8 cellular contexts compared by ENCODE assay signal in the genomic region with DNA sequence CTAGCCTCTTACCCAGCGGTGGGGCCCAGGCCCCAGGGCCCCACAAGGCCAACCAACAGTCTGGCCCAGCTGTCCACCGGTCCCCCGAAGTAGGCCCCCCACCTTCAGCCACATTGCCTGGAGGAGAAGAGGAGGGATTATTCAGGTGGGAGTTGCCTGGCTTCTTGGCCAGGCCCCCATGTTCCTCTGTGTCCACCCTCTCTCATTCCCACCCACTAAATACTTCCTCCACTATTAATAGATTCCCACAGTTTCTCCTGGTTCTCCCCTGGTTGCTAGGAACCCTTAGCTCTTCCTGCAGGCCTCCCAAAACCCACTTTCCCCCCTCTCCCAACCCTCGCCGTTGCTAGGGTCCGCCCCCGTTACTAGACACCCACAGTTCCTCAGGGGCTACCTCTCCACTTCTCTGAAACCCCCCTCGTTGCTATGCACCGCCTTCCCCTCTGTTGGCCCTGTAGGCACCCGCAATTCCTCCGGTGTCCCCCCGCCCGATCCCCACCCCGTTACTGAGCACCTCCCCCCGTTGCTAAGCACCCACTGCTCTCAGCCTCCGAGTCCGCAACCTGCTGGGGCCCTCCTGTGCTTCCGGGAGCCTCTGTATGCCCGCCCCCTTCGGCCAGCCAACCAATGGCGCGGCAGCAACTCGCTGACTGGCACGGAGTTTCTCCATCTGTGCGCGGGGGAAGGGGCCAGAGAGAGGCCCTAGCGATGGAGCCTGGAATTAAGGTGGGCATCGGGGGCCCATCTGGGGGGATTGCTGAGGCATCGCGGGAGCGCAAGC. TPM values are rescaled to one million over a fixed set of nuclear protein-coding genes. Genes with fewer than 3 reads are reported as not detected.
DNase-seq lines count a peak whose midpoint lies in the region; ATAC-seq and TF ChIP-seq lines count a peak whose summit lies in the region.

No MANE protein-coding gene starts in this region.

- H3K27ac Mint-ChIP-seq in T-helper 2 cell treated with Interferon-gamma antibody and Interleukin-4, amounts not matched to agents 5 μg/mL and 100 μg/mL, for 36 hours: peak overlapping the region; percentile 97

- H3K9me3 ChIP-seq in right cardiac atrium (ENCODE audit: control insufficient read depth, low read length): no peaks in the 10 kb centered on the region

- TF ChIP-seq CTCF in GM12873 (IDR thresholded peaks at IDR 0.05; ENCODE audit: insufficient read depth, low read depth, low read length, missing control alignments): peak; percentile 19

- peak; percentile 49 for ATAC-seq in HG02852 (IDR thresholded peaks at IDR 0.05; ENCODE audit: unreplicated experiment)
- ATAC-seq in right cardiac atrium: peak; percentile 84

- H3K27ac ChIP-seq in right cardiac atrium (ENCODE audit: low read length) (peak overlapping the region; percentile 100), urinary bladder (ENCODE audit: low read depth) (peak overlapping the region; percentile 94)

- no peaks in the 10 kb centered on the region for H3K36me3 ChIP-seq in urinary bladder (ENCODE audit: insufficient read depth)

- H3K36me3 Mint-ChIP-seq in T-helper 2 cell treated with Interferon-gamma antibody and Interleukin-4, amounts not matched to agents 5 μg/mL and 100 μg/mL, for 36 hours (ENCODE audit: low read depth): peaks cover 11% of the 10 kb centered on the region

- no peaks in the 10 kb centered on the region for H3K9me3 Mint-ChIP-seq in T-helper 2 cell treated with Interferon-gamma antibody and Interleukin-4, amounts not matched to agents 5 μg/mL and 100 μg/mL, for 36 hours

- peak; percentile 93 for DNase-seq in NCI-H1694 treated with DMSO at 0.1 percent for 48 hours (lab: John Stamatoyannopoulos, UW)
- DNase-seq in T-helper 2 cell treated with Interferon-gamma antibody and Interleukin-4, amounts not matched to agents 5 μg/mL and 100 μg/mL, for 36 hours (ENCODE audit: low spot score): peak; percentile 91
- DNase-seq in anterior cingulate cortex (lab: John Stamatoyannopoulos, UW): peak; percentile 67 to 98 (median 93)
- peak; percentile 95 to 98 (median 98) for DNase-seq in right cardiac atrium
- DNase-seq in pulmonary artery endothelial cell (ENCODE audit: low read depth, low spot score): peak; percentile 60

- no peaks in the 10 kb centered on the region for H3K27me3 Mint-ChIP-seq in T-helper 2 cell treated with Interferon-gamma antibody and Interleukin-4, amounts not matched to agents 5 μg/mL and 100 μg/mL, for 36 hours (ENCODE audit: low read depth)

- WGBS in right cardiac atrium: 4% methylated on average over 31 of the region's 31 CpGs
- 2% methylated on average over 31 of the region's 31 CpGs for WGBS in urinary bladder

- intact Hi-C loops in right cardiac atrium (cut with DNase I): loop anchor here in 1 of 4 donors (10.0 kb wide), 1 partner anchor 50 kb away; no protein-coding TSS in a partner anchor

- H3K4me3 ChIP-seq in right cardiac atrium (ENCODE audit: low read length) (peak overlapping the region; percentile 89), urinary bladder (ENCODE audit: low read depth, low read length) (peak overlapping the region; percentile 52)

- H3K4me1 ChIP-seq in right cardiac atrium (ENCODE audit: control insufficient read depth, insufficient read depth, low read length) (peaks cover 3% of the 10 kb centered on the region), urinary bladder (ENCODE audit: insufficient read depth) (no peaks in the 10 kb centered on the region)

- no peaks in the 10 kb centered on the region for H3K27me3 ChIP-seq in right cardiac atrium (ENCODE audit: control insufficient read depth, insufficient read depth)

- peaks cover 38% of the 10 kb centered on the region for H3K4me1 Mint-ChIP-seq in T-helper 2 cell treated with Interferon-gamma antibody and Interleukin-4, amounts not matched to agents 5 μg/mL and 100 μg/mL, for 36 hours (ENCODE audit: low read depth)

- peak overlapping the region; percentile 84 for H3K4me3 Mint-ChIP-seq in T-helper 2 cell treated with Interferon-gamma antibody and Interleukin-4, amounts not matched to agents 5 μg/mL and 100 μg/mL, for 36 hours

RNA-seq across cellular contexts. Expression of a gene that starts 2.0 kb away (rescaled TPM):
- total RNA-seq in right cardiac atrium: 10 to 100 TPM; 22.8 to 34.0 (median 29.0) TPM
- polyA plus RNA-seq in right cardiac atrium: 23.8 TPM
- total RNA-seq in pulmonary artery endothelial cell: 16.5 and 25.7 TPM in 2 replicates
- total RNA-seq in urinary bladder: 24.4 TPM
- 51.6 TPM for polyA plus RNA-seq in urinary bladder

RNA-seq across cellular contexts. Expression of a gene that starts 2.2 kb away (rescaled TPM):
- total RNA-seq in right cardiac atrium: 10 to 100 TPM in 2 of 4 donors, 1 to 10 TPM in 2; 7.6 to 15.8 (median 10.8) TPM
- polyA plus RNA-seq in right cardiac atrium: 13.4 TPM
- total RNA-seq in pulmonary artery endothelial cell: 19.8 and 25.8 TPM in 2 replicates
- 9.3 TPM for total RNA-seq in urinary bladder
- polyA plus RNA-seq in urinary bladder: 36.4 TPM

RNA-seq across cellular contexts. Expression of a gene that starts 24.3 kb away (rescaled TPM):
- total RNA-seq in right cardiac atrium (10 to 100 TPM; 18.6 to 22.9 (median 20.4) TPM), pulmonary artery endothelial cell (19.4 and 23.8 TPM in 2 replicates), urinary bladder (22.8 TPM)
- polyA plus RNA-seq in right cardiac atrium (12.4 TPM), urinary bladder (63.3 TPM)

RNA-seq across cellular contexts. Expression of a gene that starts 35.6 kb away (rescaled TPM):
- total RNA-seq in right cardiac atrium (1 to 10 TPM; 4.5 to 6.1 (median 5.1) TPM), pulmonary artery endothelial cell (0.49 and 0.59 TPM in 2 replicates), urinary bladder (0.79 TPM)
- polyA plus RNA-seq in right cardiac atrium (5.1 TPM), urinary bladder (5.7 TPM)

RNA-seq across cellular contexts. Expression of a gene that starts 36.3 kb away (rescaled TPM):
- total RNA-seq in right cardiac atrium: 10 to 100 TPM; 32.3 to 44.9 (median 39.5) TPM
- polyA plus RNA-seq in right cardiac atrium: 27.0 TPM
- 54.3 and 55.1 TPM in 2 replicates for total RNA-seq in pulmonary artery endothelial cell
- total RNA-seq in urinary bladder: 22.6 TPM
- 67.2 TPM for polyA plus RNA-seq in urinary bladder

Comparison
In these comparisons a context has a peak if more than half of its experiments do, and no peak if none do; other contexts are left out.
1. Peak in every context shown above with its lines: DNase-seq, ATAC-seq, H3K4me3 ChIP-seq and H3K27ac ChIP-seq.